In the genomic region with DNA sequence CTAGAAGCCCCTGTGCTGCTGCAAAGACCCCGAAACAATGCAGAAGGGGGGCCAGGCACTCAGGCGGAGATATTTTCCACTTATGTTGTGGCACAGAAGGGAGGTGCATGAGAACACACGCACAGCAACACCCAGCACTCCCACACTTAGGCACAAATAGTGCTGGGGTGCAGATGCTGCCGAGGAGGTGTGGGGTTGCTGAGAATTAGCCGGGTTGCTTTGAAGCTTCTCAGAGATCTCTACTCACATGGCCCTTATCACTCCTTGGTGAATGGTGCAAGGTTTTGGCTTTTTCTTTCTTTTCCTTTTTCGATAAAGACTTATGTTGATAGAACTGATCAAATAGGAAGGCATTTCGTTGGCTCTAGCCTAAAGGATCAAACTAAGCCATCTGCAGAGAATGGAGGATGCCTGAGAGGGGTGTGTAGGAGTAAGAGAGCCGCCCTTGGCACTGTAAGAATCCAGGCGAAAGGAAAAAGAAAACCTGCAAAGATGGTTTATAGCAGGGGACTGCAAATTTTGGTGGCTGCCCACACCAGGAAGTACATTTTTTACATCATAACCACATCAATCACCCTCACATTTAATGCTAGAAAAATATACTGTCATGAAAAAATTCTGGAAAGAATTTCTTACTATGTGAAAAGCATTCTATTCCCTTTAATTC, we compare ENCODE assay signal across 15 cellular contexts. TPM values are rescaled to one million over a fixed set of nuclear protein-coding genes. Genes with fewer than 3 reads are reported as not detected.
A peak's percentile ranks its signal among the peaks of the same experiment; 100 is the strongest.
DNase-seq lines count a peak whose midpoint lies in the region; ATAC-seq and TF ChIP-seq lines count a peak whose summit lies in the region.
"Had no signal": no experiment of that assay in that cellular context is flagged by ENCODE, and none has a peak within 500 bp of the region (broad histone marks: within the 10 kb centered on the region; RNA-seq: fewer than 3 reads in every experiment).

No MANE protein-coding gene starts in this region.

- peak overlapping the region; percentile 74 for H3K27ac ChIP-seq in HUES48 (ENCODE audit: low read depth, low read length)
- H3K27ac ChIP-seq in heart right ventricle = peak overlapping the region in 8 of 10 donors; percentile 10 to 93 (median 34)
- no peak overlapping the region for H3K27ac ChIP-seq in thyroid gland
- H3K27ac ChIP-seq: colonic mucosa, sigmoid colon had no signal

- peaks cover 23% of the 10 kb centered on the region for H3K27me3 Mint-ChIP-seq in activated CD8-positive, alpha-beta T cell treated with anti-CD3 and anti-CD28 coated beads, Interleukin-2, amount 10 ng/mL, durations not matched to agents 7 days and 5 days (ENCODE audit: low read depth)
- no peaks in the 10 kb centered on the region for H3K27me3 Mint-ChIP-seq in progenitor cell of endocrine pancreas

- no peaks in the 10 kb centered on the region for H3K36me3 Mint-ChIP-seq in activated CD8-positive, alpha-beta T cell treated with anti-CD3 and anti-CD28 coated beads, Interleukin-2, amount 10 ng/mL, durations not matched to agents 7 days and 5 days (ENCODE audit: low read depth)
- no peaks in the 10 kb centered on the region for H3K36me3 Mint-ChIP-seq in progenitor cell of endocrine pancreas (ENCODE audit: insufficient read depth)

- H3K4me1 Mint-ChIP-seq in activated CD8-positive, alpha-beta T cell treated with anti-CD3 and anti-CD28 coated beads, Interleukin-2, amount 10 ng/mL, durations not matched to agents 7 days and 5 days (ENCODE audit: low read depth) = peaks cover 17% of the 10 kb centered on the region
- H3K4me1 Mint-ChIP-seq in progenitor cell of endocrine pancreas (ENCODE audit: low read depth) = peaks cover 8% of the 10 kb centered on the region

- no peak for DNase-seq in activated CD8-positive, alpha-beta T cell treated with anti-CD3 and anti-CD28 coated beads, Interleukin-2, amount 10 ng/mL, durations not matched to agents 7 days and 5 days
- no peak for DNase-seq in heart right ventricle
- DNase-seq in putamen (ENCODE audit: low spot score) = peak; percentile 53
- DNase-seq in progenitor cell of endocrine pancreas (ENCODE audit: low spot score, unreplicated experiment) = no peak
- DNase-seq in thyroid gland = no peak
- no peak for DNase-seq in NCI-H2029 (lab: John Stamatoyannopoulos, UW)
- DNase-seq: activated CD4-positive, alpha-beta T cell treated with anti-CD3 and anti-CD28 coated beads, Interleukin-2, amount 50 U/mL, for 4 hours; activated naive CD4-positive, alpha-beta T cell treated with Interleukin-2 at 50 U/mL for 16 hours; colonic mucosa; NCI-H345; sigmoid colon; stimulated activated CD4-positive, alpha-beta T cell treated with anti-CD3 and anti-CD28 coated beads, Interleukin-4, amount 100 ng/mL, for 4 hours had no signal

- peak overlapping the region; percentile 10 for H3K4me3 Mint-ChIP-seq in activated CD8-positive, alpha-beta T cell treated with anti-CD3 and anti-CD28 coated beads, Interleukin-2, amount 10 ng/mL, durations not matched to agents 7 days and 5 days
- H3K4me3 Mint-ChIP-seq in progenitor cell of endocrine pancreas (ENCODE audit: low read depth) = no peak overlapping the region
- H3K4me3 Mint-ChIP-seq: stimulated activated naive CD8-positive, alpha-beta T cell treated with anti-CD3 and anti-CD28 coated beads, Interleukin-15, Interleukin-2, amounts not matched to agents 100 ng/mL and 50 ng/mL, for 24 hours had no signal

- H3K36me3 ChIP-seq in HUES48 (ENCODE audit: control insufficient read depth, insufficient read depth, low read length) = no peaks in the 10 kb centered on the region
- no peaks in the 10 kb centered on the region for H3K36me3 ChIP-seq in heart right ventricle
- H3K36me3 ChIP-seq in thyroid gland = no peaks in the 10 kb centered on the region
- H3K36me3 ChIP-seq: colonic mucosa, sigmoid colon had no signal

- WGBS in heart right ventricle, 2 donors = 34 to 39% methylated on average over 9 of the region's 9 CpGs
- 70 to 79% methylated on average over 8 to 9 of the region's 9 CpGs for WGBS in thyroid gland, 2 donors

- H3K27me3 ChIP-seq in HUES48 (ENCODE audit: control insufficient read depth, insufficient read depth, low read length) = no peaks in the 10 kb centered on the region
- H3K27me3 ChIP-seq in heart right ventricle = no peaks in the 10 kb centered on the region
- H3K27me3 ChIP-seq in thyroid gland = no peaks in the 10 kb centered on the region
- H3K27me3 ChIP-seq: colonic mucosa, sigmoid colon had no signal

- H3K9me3 Mint-ChIP-seq in activated CD8-positive, alpha-beta T cell treated with anti-CD3 and anti-CD28 coated beads, Interleukin-2, amount 10 ng/mL, durations not matched to agents 7 days and 5 days (ENCODE audit: insufficient read depth) = no peaks in the 10 kb centered on the region
- peaks cover 3% of the 10 kb centered on the region for H3K9me3 Mint-ChIP-seq in progenitor cell of endocrine pancreas (ENCODE audit: low read depth)
- H3K9me3 Mint-ChIP-seq: stimulated activated naive CD8-positive, alpha-beta T cell treated with anti-CD3 and anti-CD28 coated beads, Interleukin-15, Interleukin-2, amounts not matched to agents 100 ng/mL and 50 ng/mL, for 24 hours had no signal

- POLR2A ChIA-PET in activated CD8-positive, alpha-beta T cell treated with anti-CD3 and anti-CD28 coated beads, Interleukin-2, amount 10 ng/mL, durations not matched to agents 7 days and 5 days (lab: Charles Lee) = no interaction called here

- no peak overlapping the region for H3K9ac ChIP-seq in HUES48 (ENCODE audit: low read depth, low read length)

- H3K9me3 ChIP-seq in HUES48 (ENCODE audit: control insufficient read depth, insufficient read depth, low read length) (no peaks in the 10 kb centered on the region), heart right ventricle (peaks cover 0 to 4% (median 0%) of the 10 kb centered on the region in 11 donors), thyroid gland (no peaks in the 10 kb centered on the region)
- H3K9me3 ChIP-seq: colonic mucosa, sigmoid colon had no signal

- intact Hi-C loops in heart right ventricle (cut with DNase I) = no loop called here
- intact Hi-C loops in thyroid gland (cut with DNase I) = no loop called here

- TF ChIP-seq POLR2A in thyroid gland (IDR thresholded peaks at IDR 0.05) = no peak

- H3K4me1 ChIP-seq in HUES48 (ENCODE audit: control insufficient read depth, insufficient read depth, low read length) (peaks cover 22% of the 10 kb centered on the region), heart right ventricle (peaks cover 0 to 69% (median 11%) of the 10 kb centered on the region in 9 donors), thyroid gland (no peaks in the 10 kb centered on the region)
- H3K4me1 ChIP-seq: colonic mucosa had no signal

- CTCF ChIA-PET in activated CD8-positive, alpha-beta T cell treated with anti-CD3 and anti-CD28 coated beads, Interleukin-2, amount 10 ng/mL, durations not matched to agents 7 days and 5 days (lab: Charles Lee) = no interaction called here

- TF ChIP-seq CTCF in heart right ventricle (IDR thresholded peaks at IDR 0.05) = no peak
- no peak for TF ChIP-seq CTCF in progenitor cell of endocrine pancreas (IDR thresholded peaks at IDR 0.05; ENCODE audit: unreplicated experiment)
- no peak for TF ChIP-seq CTCF in thyroid gland (IDR thresholded peaks at IDR 0.05)

- peak; percentile 71 for ATAC-seq in activated CD8-positive, alpha-beta T cell treated with anti-CD3 and anti-CD28 coated beads, Interleukin-2, amount 10 ng/mL, durations not matched to agents 7 days and 5 days
- ATAC-seq in heart right ventricle = peak in 3 of 8 donors; percentile 1 to 8 (median 2)

- peak overlapping the region; percentile 30 for H3K27ac Mint-ChIP-seq in activated CD8-positive, alpha-beta T cell treated with anti-CD3 and anti-CD28 coated beads, Interleukin-2, amount 10 ng/mL, durations not matched to agents 7 days and 5 days
- no peak overlapping the region for H3K27ac Mint-ChIP-seq in progenitor cell of endocrine pancreas
- H3K27ac Mint-ChIP-seq: stimulated activated naive CD8-positive, alpha-beta T cell treated with anti-CD3 and anti-CD28 coated beads, Interleukin-15, Interleukin-2, amounts not matched to agents 100 ng/mL and 50 ng/mL, for 24 hours had no signal

- no peak overlapping the region for H3K4me3 ChIP-seq in HUES48 (ENCODE audit: low read depth, low read length)
- no peak overlapping the region for H3K4me3 ChIP-seq in heart right ventricle
- H3K4me3 ChIP-seq in thyroid gland (replicated peaks in 1 of 3) = no peak overlapping the region
- H3K4me3 ChIP-seq: colonic mucosa, sigmoid colon had no signal

RNA-seq across cellular contexts. Expression of gene FHL2, which starts 27.9 kb away (rescaled TPM):
- 1 to 10 TPM; 1.9 to 2.2 TPM for total RNA-seq in activated CD8-positive, alpha-beta T cell treated with anti-CD3 and anti-CD28 coated beads, Interleukin-2, amount 10 ng/mL, durations not matched to agents 7 days and 5 days
- 1,000 to 10,000 TPM in 9 of 10 donors, 100 to 1,000 TPM in 1; 598 to 2,354 (median 1,687) TPM for total RNA-seq in heart right ventricle
- 100 to 1,000 TPM; 437 to 653 TPM for polyA plus RNA-seq in heart right ventricle
- total RNA-seq in progenitor cell of endocrine pancreas = 2.2 and 3.0 TPM in 2 replicates
- total RNA-seq in thyroid gland = 10 to 100 TPM; 36.7 to 81.2 (median 44.0) TPM
- total RNA-seq: OCI-LY7 had no signal

Comparison
In these comparisons a context has a peak if more than half of its experiments do, and no peak if none do; other contexts are left out.
1. H3K27ac ChIP-seq: peak in HUES48 (single experiment) and heart right ventricle (8 of 10); none in thyroid gland (0 of 3).